Comparison of ENCODE assay signal across 8 cellular contexts in genomic region chr11:64148200-64148916, GRCh38. TPM values are rescaled to one million over a fixed set of nuclear protein-coding genes. Genes with fewer than 3 reads are reported as not detected.
DNase-seq lines count a peak whose midpoint lies in the region; ATAC-seq and TF ChIP-seq lines count a peak whose summit lies in the region.

No MANE protein-coding gene starts in this region.

- DNase-seq in A172 (ENCODE audit: low spot score) (peak; percentile 51), GM19238 (ENCODE audit: insufficient read length, low spot score) (peak; percentile 63), NCI-H345 treated with DMSO at 0.1 percent for 48 hours (lab: John Stamatoyannopoulos, UW; ENCODE audit: unreplicated experiment) (peak; percentile 65), dedifferentiated amniotic fluid mesenchymal stem cell (ENCODE audit: extremely low spot score) (peak; percentile 57), lower leg skin (ENCODE audit: low spot score in 2 of 2) (peak; percentile 58 to 94)
- peak; percentile 64 to 69 for DNase-seq in activated CD4-positive, alpha-beta T cell treated with anti-CD3 and anti-CD28 coated beads, Interleukin-2, amount 50 U/mL, for 4 hours
- DNase-seq in stimulated activated CD4-positive, alpha-beta T cell treated with anti-CD3 and anti-CD28 coated beads, Interleukin-4, amount 100 ng/mL, for 48 hours (ENCODE audit: low read depth in 2 of 2), result peak; percentile 62 to 71

- intact Hi-C loops in lower leg skin (cut with DNase I; ENCODE audit: low total_unique reads), result no loop called here

- WGBS in lower leg skin, 2 donors, result 13 to 16% methylated on average over 19 of the region's 19 CpGs

- TF ChIP-seq POLR2A in lower leg skin (IDR thresholded peaks at IDR 0.05), result no peak

- TF ChIP-seq CTCF in lower leg skin (IDR thresholded peaks at IDR 0.05), result peak in 1 of 3 donors; percentile 59

- no peak for ATAC-seq in HG03025 (IDR thresholded peaks at IDR 0.05; ENCODE audit: low FRiP score, unreplicated experiment)

- no peak overlapping the region for H3K4me3 ChIP-seq in lower leg skin (ENCODE audit: low read depth, poor library complexity, severe bottlenecking)

RNA-seq across cellular contexts. Expression of gene MACROD1, which starts 17.6 kb away (rescaled TPM):
- 2.9 and 6.3 TPM in 2 replicates for total RNA-seq in A172 (2014; rRNA removed; shearing (Covaris generic))
- total RNA-seq in lower leg skin, result 10 to 100 TPM; 44.8 to 74.8 (median 55.6) TPM

RNA-seq across cellular contexts. Expression of gene STIP1, which starts 37.6 kb away (rescaled TPM):
- 424 and 474 TPM in 2 replicates for total RNA-seq in A172 (2014; rRNA removed; shearing (Covaris generic))
- 10 to 100 TPM; 67.5 to 86.0 (median 78.3) TPM for total RNA-seq in lower leg skin

RNA-seq across cellular contexts. Expression of gene FERMT3, which starts 58.2 kb away (rescaled TPM):
- 15.1 and 18.7 TPM in 2 replicates for total RNA-seq in A172 (2014; rRNA removed; shearing (Covaris generic))
- total RNA-seq in lower leg skin, result 10 to 100 TPM in 2 of 4 donors, 1 to 10 TPM in 2; 5.1 to 10.5 (median 8.9) TPM
